1 cellular context compared by ENCODE assay signal in the genomic region with DNA sequence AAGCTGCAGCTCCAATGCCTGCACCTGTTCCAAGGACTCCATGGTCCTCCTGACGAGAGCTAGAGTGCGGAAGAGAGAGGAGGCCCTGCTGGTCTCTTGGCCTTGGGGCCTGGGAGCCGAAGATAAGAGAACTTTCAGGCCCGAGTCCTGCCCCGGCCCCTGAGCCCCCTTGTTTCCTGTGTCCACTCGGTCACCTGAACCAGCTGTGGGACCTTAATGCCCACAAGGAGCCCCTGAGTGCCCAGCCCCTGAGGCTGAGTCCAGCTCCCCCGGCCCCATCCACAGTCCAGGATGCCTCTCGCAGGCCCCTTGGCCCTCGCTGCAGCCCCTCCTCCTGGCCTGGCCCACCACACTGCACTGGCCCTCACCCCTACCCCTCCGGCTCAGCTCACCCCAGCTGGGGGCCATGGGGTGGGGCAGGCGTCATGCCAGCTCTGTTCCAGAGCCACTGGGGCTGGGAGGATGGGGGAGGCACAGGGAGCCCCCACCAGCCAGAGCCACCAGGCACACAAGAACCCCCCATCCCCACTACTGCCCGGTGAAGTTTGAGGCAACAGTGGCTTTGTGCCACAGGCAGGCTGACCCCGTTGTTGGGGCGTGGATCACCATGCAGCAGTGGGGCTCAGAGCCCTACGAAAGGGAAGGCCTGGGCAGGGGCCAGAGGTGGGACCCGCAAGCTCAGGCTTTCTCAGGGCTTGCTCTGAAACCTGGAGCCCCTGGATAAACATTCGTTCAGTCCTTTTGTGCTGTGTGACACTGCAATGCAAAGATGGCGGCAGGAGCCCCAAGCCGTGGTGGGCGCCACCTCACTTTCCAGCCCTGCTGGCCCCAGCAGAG.
TF ChIP-seq lines count a peak whose summit lies in the region.

No MANE protein-coding gene starts in this region.

TF ChIP-seq in SK-N-SH treated with all-trans-retinoic acid at 6 μM for 48 hours, 23 proteins besides CTCF, POLR2A, EP300 and RAD21 (continued from another document):
- TF ChIP-seq POU6F1 (CRISPR knock-in tag; IDR thresholded peaks at IDR 0.05; ENCODE audit: borderline replicate concordance, low read depth) (no peak), ZNF8 (CRISPR knock-in tag; IDR thresholded peaks at IDR 0.05) (no peak), PATZ1 (CRISPR knock-in tag; IDR thresholded peaks at IDR 0.05; ENCODE audit: borderline replicate concordance) (no peak), PPARA (CRISPR knock-in tag; IDR thresholded peaks at IDR 0.05; ENCODE audit: borderline replicate concordance) (no peak), TSHZ2 (CRISPR knock-in tag; IDR thresholded peaks at IDR 0.05) (no peak)
